8 cellular contexts compared by ENCODE assay signal in genomic region chr12:26122681-26123481, GRCh38. TPM values are rescaled to one million over a fixed set of nuclear protein-coding genes. Genes with fewer than 3 reads are reported as not detected.
DNase-seq lines count a peak whose midpoint lies in the region; FAIRE-seq and TF ChIP-seq lines count a peak whose summit lies in the region.

No MANE protein-coding gene starts in this region.

- H3K79me2 ChIP-seq in ACC112 (ENCODE audit: control insufficient read depth, insufficient read depth, low read length, unreplicated experiment) (no peaks in the 10 kb centered on the region), Karpas-422 (ENCODE audit: low read length) (no peaks in the 10 kb centered on the region)

- peak overlapping the region; percentile 51 for H3K4me2 ChIP-seq in Karpas-422 (ENCODE audit: low read depth, low read length, poor library complexity, severe bottlenecking)

- 1 to 2% methylated on average over 30 to 51 of the region's 69 CpGs for WGBS in testis, 2 donors

- no peaks in the 10 kb centered on the region for H3K36me3 ChIP-seq in ACC112 (ENCODE audit: insufficient read depth, low read length)
- no peaks in the 10 kb centered on the region for H3K36me3 ChIP-seq in Karpas-422 (ENCODE audit: insufficient read depth, low read length)
- H3K36me3 ChIP-seq in testis (ENCODE audit: low read depth, missing control alignments): no peaks in the 10 kb centered on the region

- H3K27ac Mint-ChIP-seq in activated CD4-positive, alpha-beta memory T cell treated with anti-CD3 and anti-CD28 coated beads, Interleukin-2, amount 10 ng/mL, durations not matched to agents 7 days and 5 days: no peak overlapping the region

- H3K27me3 Mint-ChIP-seq in activated CD4-positive, alpha-beta memory T cell treated with anti-CD3 and anti-CD28 coated beads, Interleukin-2, amount 10 ng/mL, durations not matched to agents 7 days and 5 days: peaks cover 80% of the 10 kb centered on the region

- no peaks in the 10 kb centered on the region for H4K20me1 ChIP-seq in Karpas-422 (ENCODE audit: insufficient read depth, low read depth, low read length)

- peak overlapping the region; percentile 65 for H3K4me3 Mint-ChIP-seq in activated CD4-positive, alpha-beta memory T cell treated with anti-CD3 and anti-CD28 coated beads, Interleukin-2, amount 10 ng/mL, durations not matched to agents 7 days and 5 days

- TF ChIP-seq POLR2A in GM12892 (IDR thresholded peaks at IDR 0.05; ENCODE audit: low read depth, low read length) (no peak), erythroblast (IDR thresholded peaks at IDR 0.05; ENCODE audit: low read length) (no peak), testis (IDR thresholded peaks at IDR 0.05) (no peak)

- H3K27me3 ChIP-seq in ACC112 (ENCODE audit: insufficient read depth, low read length): no peaks in the 10 kb centered on the region
- H3K27me3 ChIP-seq in Karpas-422 (ENCODE audit: low read length): peaks cover 4% of the 10 kb centered on the region; the same call in 1 of the 2 replicates
- H3K27me3 ChIP-seq in mononuclear cell (ENCODE audit: insufficient read depth, low read length): peaks cover 84% of the 10 kb centered on the region
- H3K27me3 ChIP-seq in testis: no peaks in the 10 kb centered on the region

- intact Hi-C loops in testis (cut with DNase I; ENCODE audit: low total_unique reads): no loop called here

- CTCF ChIA-PET in activated CD4-positive, alpha-beta memory T cell treated with anti-CD3 and anti-CD28 coated beads, Interleukin-2, amount 10 ng/mL, durations not matched to agents 7 days and 5 days (lab: Charles Lee): interaction anchor here (1.0 to 1.9 kb wide), 2 partner anchors 26 to 579 kb away, joined by 3 to 4 read pairs; no protein-coding TSS in a partner anchor

- H3K9me3 Mint-ChIP-seq in activated CD4-positive, alpha-beta memory T cell treated with anti-CD3 and anti-CD28 coated beads, Interleukin-2, amount 10 ng/mL, durations not matched to agents 7 days and 5 days: no peaks in the 10 kb centered on the region

- H3K4me1 Mint-ChIP-seq in activated CD4-positive, alpha-beta memory T cell treated with anti-CD3 and anti-CD28 coated beads, Interleukin-2, amount 10 ng/mL, durations not matched to agents 7 days and 5 days: peaks cover 41% of the 10 kb centered on the region

- FAIRE-seq in GM12892 (lab: Jason Lieb, UNC): peak; percentile 83

- H3K4me1 ChIP-seq in ACC112 (ENCODE audit: control insufficient read depth, insufficient read depth, low read length, unreplicated experiment): peaks cover 13% of the 10 kb centered on the region
- peaks cover 49% of the 10 kb centered on the region for H3K4me1 ChIP-seq in Karpas-422 (ENCODE audit: low read length)
- H3K4me1 ChIP-seq in mononuclear cell (ENCODE audit: insufficient read depth, low read length): peaks cover 53% of the 10 kb centered on the region
- peaks cover 19% of the 10 kb centered on the region for H3K4me1 ChIP-seq in testis

- DNase-seq in GM12892 (ENCODE audit: insufficient read length): no peak
- no peak for DNase-seq in Karpas-422
- no peak for DNase-seq in activated CD4-positive, alpha-beta memory T cell treated with anti-CD3 and anti-CD28 coated beads, Interleukin-2, amount 10 ng/mL, durations not matched to agents 7 days and 5 days
- DNase-seq in erythroblast (lab: John Stamatoyannopoulos, UW): peak; percentile 36 to 47
- peak; percentile 84 for DNase-seq in testis
- no peak for DNase-seq in NCI-H1694 (lab: John Stamatoyannopoulos, UW)

- H3K27ac ChIP-seq in ACC112 (ENCODE audit: low read depth, low read length) (peak overlapping the region; percentile 20; the same call in 1 of the 2 replicates), Karpas-422 (ENCODE audit: low read length) (no peak overlapping the region), testis (peak overlapping the region; percentile 90 to 93)

- POLR2A ChIA-PET in activated CD4-positive, alpha-beta memory T cell treated with anti-CD3 and anti-CD28 coated beads, Interleukin-2, amount 10 ng/mL, durations not matched to agents 7 days and 5 days (lab: Charles Lee): interaction anchor here (0.9 kb wide), 1 partner anchor 8 kb away, joined by 3 read pairs; no protein-coding TSS in a partner anchor

- H3K9me3 ChIP-seq in Karpas-422 (ENCODE audit: low read length) (no peaks in the 10 kb centered on the region), mononuclear cell (ENCODE audit: low read depth, low read length) (no peaks in the 10 kb centered on the region), testis (no peaks in the 10 kb centered on the region)

- H3K9me2 ChIP-seq in Karpas-422 (replicated peaks; ENCODE audit: insufficient read depth, low read length): no peaks in the 10 kb centered on the region

- H3K36me3 Mint-ChIP-seq in activated CD4-positive, alpha-beta memory T cell treated with anti-CD3 and anti-CD28 coated beads, Interleukin-2, amount 10 ng/mL, durations not matched to agents 7 days and 5 days (ENCODE audit: low read depth): no peaks in the 10 kb centered on the region

- H3K4me3 ChIP-seq in ACC112 (ENCODE audit: low read depth, low read length) (peak overlapping the region; percentile 92), Karpas-422 (ENCODE audit: low read length) (peak overlapping the region; percentile 31; the same call in 1 of the 2 replicates), mononuclear cell (ENCODE audit: low read length) (peak overlapping the region; percentile 32), testis (peak overlapping the region; percentile 73 to 82)

- H2AFZ ChIP-seq in ACC112 (ENCODE audit: low read length, unreplicated experiment) (peak overlapping the region; percentile 57), Karpas-422 (ENCODE audit: low read length) (no peak overlapping the region)

- no peak overlapping the region for H3K9ac ChIP-seq in Karpas-422 (ENCODE audit: low read length)

- peak in 1 of 3 experiments; percentile 19 for TF ChIP-seq CTCF in testis (IDR thresholded peaks at IDR 0.05)

RNA-seq across cellular contexts. Expression of gene BHLHE41, which starts 2.0 kb away (rescaled TPM):
- polyA plus RNA-seq in GM12892 (2012; ENCODE audit: missing spikeins): 1.5 TPM
- total RNA-seq in Karpas-422 (2014; rRNA removed; shearing (Covaris generic); ENCODE audit: low replicate concordance): 1.6 and 2.2 TPM in 2 replicates
- total RNA-seq in activated CD4-positive, alpha-beta memory T cell treated with anti-CD3 and anti-CD28 coated beads, Interleukin-2, amount 10 ng/mL, durations not matched to agents 7 days and 5 days: not detected
- total RNA-seq in mononuclear cell (0.10 TPM), testis (10 to 100 TPM; 13.9 to 23.8 TPM)
- 10.0 TPM for polyA plus RNA-seq in testis (ENCODE audit: insufficient read depth, low read depth, low replicate concordance)

Comparison
In these comparisons a context has a peak if more than half of its experiments do, and no peak if none do; other contexts are left out.
1. H3K4me3 ChIP-seq: peak in every context shown above with its lines; median percentile 92 in ACC112; 78 in testis; 32 in mononuclear cell; 31 in Karpas-422.
2. DNase-seq: peak in erythroblast (2 of 2) and testis (single experiment); none in GM12892 (single experiment), Karpas-422 (single experiment), activated CD4-positive, alpha-beta memory T cell treated with anti-CD3 and anti-CD28 coated beads, Interleukin-2, amount 10 ng/mL, durations not matched to agents 7 days and 5 days (single experiment) and NCI-H1694 (single experiment).